ENCODE assay signal across 9 cellular contexts in the genomic region with DNA sequence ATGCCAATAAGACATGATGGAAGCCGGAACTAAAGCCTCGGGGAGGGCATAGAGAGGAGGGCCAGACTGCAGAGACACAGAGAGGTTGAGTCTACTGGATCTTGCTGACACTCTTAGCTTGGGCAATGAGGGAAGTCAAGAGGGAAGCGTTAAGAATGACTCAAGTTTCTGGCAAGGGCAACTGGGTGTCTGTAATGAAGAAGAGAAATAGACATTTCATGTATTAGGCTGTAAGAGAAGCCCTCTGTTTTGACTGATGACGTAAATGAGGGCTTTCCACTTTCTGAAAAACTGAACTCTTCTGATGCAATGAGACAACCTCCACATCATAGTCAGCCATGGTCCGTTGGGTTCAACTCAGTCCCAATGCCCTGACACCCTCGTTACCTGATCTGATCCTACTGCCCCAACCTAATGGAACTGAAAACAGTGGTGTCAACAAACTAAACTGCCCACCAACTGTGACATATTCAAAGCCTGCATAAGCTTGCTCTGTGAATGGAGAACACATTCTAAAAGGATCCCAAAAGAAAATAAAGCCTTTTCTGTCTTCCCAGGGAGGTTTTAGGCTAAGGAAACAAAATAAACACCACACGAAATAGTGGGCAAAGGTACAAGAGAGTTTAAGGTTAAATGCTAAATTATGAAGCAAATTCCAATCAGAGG. TPM values are rescaled to one million over a fixed set of nuclear protein-coding genes. Genes with fewer than 3 reads are reported as not detected.
DNase-seq lines count a peak whose midpoint lies in the region; FAIRE-seq and TF ChIP-seq lines count a peak whose summit lies in the region.
"Had no signal": no experiment of that assay in that cellular context is flagged by ENCODE, and none has a peak within 500 bp of the region (broad histone marks: within the 10 kb centered on the region; RNA-seq: fewer than 3 reads in every experiment).

No MANE protein-coding gene starts in this region.

- no peaks in the 10 kb centered on the region for H3K36me3 Mint-ChIP-seq in osteocyte (ENCODE audit: unreplicated experiment)

- H3K9me3 ChIP-seq in keratinocyte (ENCODE audit: control insufficient read depth, low read depth, low read length): peaks cover 2% of the 10 kb centered on the region
- H3K9me3 ChIP-seq in suprapubic skin: no peaks in the 10 kb centered on the region

- FAIRE-seq in HTR-8/SVneo (lab: Jason Lieb, UNC): peak; percentile 58
- peak; percentile 93 for FAIRE-seq in keratinocyte (lab: Jason Lieb, UNC)

- H3K4me3 Mint-ChIP-seq in osteocyte (ENCODE audit: unreplicated experiment): no peak overlapping the region
- H3K4me3 Mint-ChIP-seq: T-helper 2 cell treated with Interferon-gamma antibody and Interleukin-4, amounts not matched to agents 5 μg/mL and 100 μg/mL, for 36 hours had no signal

- CTCF ChIA-PET in HEK293T (lab: Yijun Ruan, JAX): interaction anchor here (0.6 kb wide), 1 partner anchor 38 kb away, joined by 3 read pairs; no protein-coding TSS in a partner anchor

- H4K20me1 ChIP-seq in keratinocyte (ENCODE audit: control insufficient read depth, extremely low read depth, insufficient read depth, low read length): no peaks in the 10 kb centered on the region

- H3K4me3 ChIP-seq in keratinocyte (ENCODE audit: control insufficient read depth in 2 of 3, extremely low read depth in 1 of 3, insufficient read depth in 2 of 3, low read depth in 1 of 3, low read length in 3 of 3) (peak overlapping the region in 2 of 3 experiments; percentile 49 to 55), suprapubic skin (no peak overlapping the region)

- POLR2A ChIA-PET in HEK293T (lab: Yijun Ruan, JAX): interaction anchor here (1.0 kb wide), 1 partner anchor 46 kb away, joined by 5 read pairs; a partner anchor contains a TSS

- dilution Hi-C loops in keratinocyte (cut with MboI; ENCODE audit: extremely low pct_ligation_motif_present, low sequenced_read_pairs): no loop called here

- no peaks in the 10 kb centered on the region for H3K79me2 ChIP-seq in keratinocyte (ENCODE audit: control insufficient read depth, insufficient read depth, low read length)

- H3K27ac Mint-ChIP-seq in osteocyte (ENCODE audit: unreplicated experiment): no peak overlapping the region
- H3K27ac Mint-ChIP-seq: T-helper 2 cell treated with Interferon-gamma antibody and Interleukin-4, amounts not matched to agents 5 μg/mL and 100 μg/mL, for 36 hours had no signal

- no peak for DNase-seq in HTR-8/SVneo (ENCODE audit: insufficient read length, low spot score)
- peak; percentile 97 for DNase-seq in amniotic epithelial cell (ENCODE audit: low read depth)
- peak; percentile 82 for DNase-seq in keratinocyte (ENCODE audit: low read depth, low spot score)
- DNase-seq in suprapubic skin (ENCODE audit: low spot score in 2 of 2): peak in 1 of 2 donors; percentile 80
- no peak for DNase-seq in HEK293T (ENCODE audit: extremely low spot score)
- DNase-seq in NCI-H345 (lab: John Stamatoyannopoulos, UW): no peak
- DNase-seq in 8988T: no peak
- DNase-seq in osteocyte (ENCODE audit: extremely low spot score, unreplicated experiment): no peak

- peak overlapping the region; percentile 82 for H3K9ac ChIP-seq in keratinocyte (ENCODE audit: control insufficient read depth, extremely low read depth, insufficient read depth, low read length)

- H3K27ac ChIP-seq in keratinocyte (ENCODE audit: control insufficient read depth, insufficient read depth, low read length): peak overlapping the region; percentile 99
- peak overlapping the region; percentile 87 for H3K27ac ChIP-seq in suprapubic skin

- no peaks in the 10 kb centered on the region for H3K4me1 Mint-ChIP-seq in osteocyte (ENCODE audit: unreplicated experiment)

- peak overlapping the region; percentile 89 for H3K4me2 ChIP-seq in keratinocyte (ENCODE audit: control insufficient read depth, extremely low read depth, insufficient read depth, low read depth, low read length)

- TF ChIP-seq EP300 in suprapubic skin (IDR thresholded peaks at IDR 0.05): no peak

- no peaks in the 10 kb centered on the region for H3K9me1 ChIP-seq in keratinocyte (ENCODE audit: control insufficient read depth, extremely low read depth, insufficient read depth, low read length)

- H3K36me3 ChIP-seq in keratinocyte (ENCODE audit: control insufficient read depth in 2 of 2, extremely low read depth in 1 of 2, insufficient read depth in 2 of 2, low read length in 2 of 2) (no peaks in the 10 kb centered on the region), suprapubic skin (no peaks in the 10 kb centered on the region)

- H3K27me3 Mint-ChIP-seq in osteocyte (ENCODE audit: unreplicated experiment): peaks cover 2% of the 10 kb centered on the region

- H3K4me1 ChIP-seq in keratinocyte (ENCODE audit: control insufficient read depth, extremely low read depth, insufficient read depth, low read length) (peaks cover 28% of the 10 kb centered on the region), suprapubic skin (peaks cover 48% of the 10 kb centered on the region)

- 41% methylated on average over 7 of the region's 7 CpGs for WGBS in suprapubic skin

- no peak for TF ChIP-seq POLR2A in suprapubic skin (IDR thresholded peaks at IDR 0.05)

- H3K9me3 Mint-ChIP-seq in osteocyte (ENCODE audit: unreplicated experiment): peaks cover 7% of the 10 kb centered on the region

- H3K27me3 ChIP-seq in keratinocyte (ENCODE audit: control insufficient read depth, extremely low read depth, insufficient read depth, low read length): no peaks in the 10 kb centered on the region
- H3K27me3 ChIP-seq in suprapubic skin: no peaks in the 10 kb centered on the region

- TF ChIP-seq CTCF in keratinocyte (optimal IDR thresholded peaks at IDR 0.05 in 1 of 3, IDR thresholded peaks at IDR 0.05 in 1 of 3, conservative IDR thresholded peaks at IDR 0.05 in 1 of 3; ENCODE audit: extremely low read depth in 1 of 3, insufficient read depth in 2 of 3, low read length in 3 of 3) (no peak), suprapubic skin (IDR thresholded peaks at IDR 0.05) (no peak), osteocyte (IDR thresholded peaks at IDR 0.05) (no peak)

- H2AFZ ChIP-seq in keratinocyte (ENCODE audit: control insufficient read depth, low read length): peak overlapping the region; percentile 50

TF ChIP-seq in HEK293T, 16 proteins besides CTCF, POLR2A, EP300 and RAD21:
- TF ChIP-seq SP1 (IDR thresholded peaks at IDR 0.05) (no peak), ELF4 (IDR thresholded peaks at IDR 0.05) (no peak), L3MBTL2 (conservative IDR thresholded peaks at IDR 0.05) (no peak), TARDBP (IDR thresholded peaks at IDR 0.05) (no peak), FOXA1 (IDR thresholded peaks at IDR 0.05) (no peak), ZNF384 (IDR thresholded peaks at IDR 0.05) (no peak)
TF ChIP-seq in HEK293T: peak in this region for 0.

RNA-seq across cellular contexts. Expression of a gene that starts 45.8 kb away (rescaled TPM):
- 7.1 to 34.6 TPM (median 19.5 TPM) in 3 replicates for polyA plus RNA-seq in keratinocyte
- polyA plus RNA-seq in keratinocyte (2011; ENCODE audit: low read depth): 27.9 TPM
- 20.1 and 25.6 TPM in 2 replicates for polyA plus RNA-seq in keratinocyte (2011; cell fraction: cytosol; rRNA removed)
- 66.6 and 75.8 TPM in 2 replicates for polyA plus RNA-seq in keratinocyte (2011; cell fraction: nucleus; rRNA removed)
- 30.0 and 158 TPM in 2 replicates for polyA plus RNA-seq in keratinocyte (2012; ENCODE audit: low replicate concordance)
- polyA minus RNA-seq in keratinocyte: 16.3 to 30.3 TPM (median 18.2 TPM) in 3 replicates
- 50.1 TPM for polyA minus RNA-seq in keratinocyte (2011; cell fraction: cytosol; rRNA and poly(A)+ RNA removed)
- 38.1 and 60.5 TPM in 2 replicates for polyA minus RNA-seq in keratinocyte (2011; cell fraction: nucleus; rRNA and poly(A)+ RNA removed)
- total RNA-seq in suprapubic skin: 100 to 1,000 TPM; 238 to 292 (median 271) TPM
- 157 and 160 TPM in 2 replicates for total RNA-seq in osteocyte

Comparison
In these comparisons a context has a peak if more than half of its experiments do, and no peak if none do; other contexts are left out.
1. DNase-seq: peak in amniotic epithelial cell (single experiment) and keratinocyte (single experiment); none in HTR-8/SVneo (single experiment), HEK293T (single experiment), NCI-H345 (single experiment), 8988T (single experiment) and osteocyte (single experiment).